In the genomic region with DNA sequence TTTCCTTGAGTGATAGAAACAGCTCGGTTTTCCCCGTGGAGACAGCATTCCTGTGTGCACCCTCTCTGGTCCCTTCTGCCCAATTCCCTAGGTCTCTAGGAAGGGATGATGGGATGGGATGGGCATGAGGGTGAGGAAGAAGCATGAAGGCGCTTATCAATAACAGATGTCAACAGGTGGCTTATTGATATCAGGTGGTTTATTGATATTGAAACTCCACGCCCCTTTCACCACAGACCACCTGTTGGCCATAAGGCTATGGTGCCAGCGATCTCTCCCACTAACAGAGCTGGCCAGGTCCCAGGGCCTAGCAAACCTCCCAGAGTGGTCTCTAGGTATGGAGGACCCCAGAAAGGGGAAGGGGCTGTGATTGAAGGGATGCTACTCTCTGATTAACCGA, we compare ENCODE assay signal across 1 cellular context.
TF ChIP-seq lines count a peak whose summit lies in the region.

No MANE protein-coding gene starts in this region.

TF ChIP-seq in K562, 482 proteins besides CTCF, POLR2A, EP300 and RAD21:
- TF ChIP-seq POLR2B (IDR thresholded peaks at IDR 0.05; ENCODE audit: low read depth, partially characterized antibody) (peak; percentile 53), SIX5 (IDR thresholded peaks at IDR 0.05; ENCODE audit: borderline replicate concordance in 1 of 2, insufficient read depth in 1 of 2, low read depth in 1 of 2, low read length in 2 of 2) (no peak)
